ENCODE assay signal across 4 cellular contexts in the genomic region with DNA sequence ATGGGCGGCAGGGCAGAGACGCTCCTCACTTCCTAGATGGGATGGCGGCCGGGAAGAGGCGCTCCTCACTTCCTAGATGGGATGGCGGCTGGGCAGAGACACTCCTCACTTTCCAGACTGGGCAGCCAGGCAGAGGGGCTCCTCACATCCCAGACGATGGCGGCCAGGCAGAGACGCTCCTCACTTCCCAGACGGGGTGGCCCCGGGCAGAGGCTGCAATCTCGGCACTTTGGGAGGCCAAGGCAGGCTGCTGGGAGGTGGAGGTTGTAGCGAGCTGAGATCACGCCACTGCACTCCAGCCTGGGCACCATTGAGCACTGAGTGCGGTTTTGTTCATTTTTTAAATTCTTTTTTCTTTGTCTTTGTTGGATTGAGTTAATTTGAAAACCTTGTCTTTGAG.
A peak's percentile ranks its signal among the peaks of the same experiment; 100 is the strongest.
DNase-seq lines count a peak whose midpoint lies in the region; TF ChIP-seq lines count a peak whose summit lies in the region.
"Not testable (repeated sequence)": the region's sequence is repeated elsewhere in the genome, so short reads cannot be mapped to it uniquely, and the experiment has no call there.

No MANE protein-coding gene starts in this region.

- not testable (repeated sequence) for H3K4me2 ChIP-seq in H9 (ENCODE audit: insufficient read depth, insufficient read length, low read length)
- H3K4me2 ChIP-seq in PC-9: peak overlapping the region; percentile 82

- H3K79me2 ChIP-seq in H9 (ENCODE audit: insufficient read depth, low read length); PC-9 (ENCODE audit: low read depth): not testable (repeated sequence)

- not testable (repeated sequence) for H2BK5ac ChIP-seq in H9 (ENCODE audit: insufficient read length, low read length)

- intact Hi-C loops in PC-9 (cut with micrococcal nuclease; ENCODE audit: unreplicated experiment): loop anchor here (2.0 to 5.0 kb wide), 4 partner anchors 58 to 502 kb away; a partner anchor contains a TSS
- intact Hi-C loops in MCF 10A (cut with micrococcal nuclease): not testable (repeated sequence)

- H4K91ac ChIP-seq in H9 (ENCODE audit: insufficient read length, low read depth, low read length): not testable (repeated sequence)

- not testable (repeated sequence) for H3K27ac ChIP-seq in H9 (ENCODE audit: insufficient read length, low read depth, low read length)
- peak overlapping the region; percentile 100 for H3K27ac ChIP-seq in PC-9
- H3K27ac ChIP-seq in epithelial cell of prostate: peak overlapping the region; percentile 87

- H3K23me2 ChIP-seq in H9 (ENCODE audit: insufficient read length, low read depth, low read length, poor library complexity, severe bottlenecking): not testable (repeated sequence)

- not testable (repeated sequence) for H3K4me3 Mint-ChIP-seq in H9; MCF 10A (ENCODE audit: unreplicated experiment)

- not testable (repeated sequence) for H2BK120ac ChIP-seq in H9 (ENCODE audit: low read depth, low read length, poor library complexity, severe bottlenecking)

- not testable (repeated sequence) for H3K23ac ChIP-seq in H9 (ENCODE audit: insufficient read length, low read depth, low read length)

- H3K4me1 ChIP-seq in H9 (ENCODE audit: insufficient read depth, low read length): not testable (repeated sequence)
- peaks cover 42% of the 10 kb centered on the region for H3K4me1 ChIP-seq in PC-9 (replicated peaks; ENCODE audit: insufficient read depth)

- H3K36me3 ChIP-seq in PC-9 (ENCODE audit: low read depth): not testable (repeated sequence)

- not testable (repeated sequence) for H3K79me1 ChIP-seq in H9 (ENCODE audit: insufficient read depth, low read depth, low read length, poor library complexity, severe bottlenecking)

- not testable (repeated sequence) for H2BK12ac ChIP-seq in H9 (ENCODE audit: insufficient read length, low read depth, low read length)

- not testable (repeated sequence) for H3K4ac ChIP-seq in H9 (ENCODE audit: low read depth, low read length)

- BruUV-seq in PC-9 (replicated peaks; lab: Mats Ljungman, UMichigan); MCF 10A (replicated peaks; lab: Mats Ljungman, UMichigan): not testable (repeated sequence)

- not testable (repeated sequence) for H3K56ac ChIP-seq in H9 (ENCODE audit: insufficient read length, low read depth, low read length)

- H4K5ac ChIP-seq in H9 (ENCODE audit: insufficient read length, low read depth, low read length): not testable (repeated sequence)

- CTCF ChIA-PET in PC-9 (lab: Charles Lee); MCF 10A (lab: Yijun Ruan, JAX): not testable (repeated sequence)

- H3K4me3 ChIP-seq in PC-9: peak overlapping the region; percentile 29; the same call in 1 of the 2 replicates

- H3T11ph ChIP-seq in H9 (ENCODE audit: low read length): not testable (repeated sequence)

- not testable (repeated sequence) for H2AFZ ChIP-seq in H9 (ENCODE audit: low read length)
- H2AFZ ChIP-seq in PC-9: peak overlapping the region; percentile 17

- POLR2A ChIA-PET in PC-9 (lab: Charles Lee; ENCODE audit: unreplicated experiment): interaction anchor here (0.6 kb wide), 1 partner anchor 184 kb away, joined by 3 read pairs; no protein-coding TSS in a partner anchor
- POLR2A ChIA-PET in MCF 10A (lab: Yijun Ruan, JAX): interaction anchor here (0.7 to 1.2 kb wide), 3 partner anchors 12 to 274 kb away, joined by 3 to 5 read pairs (median 4); no protein-coding TSS in a partner anchor

- not testable (repeated sequence) for DNase-seq in H9; PC-9; MCF 10A (ENCODE audit: unreplicated experiment); epithelial cell of prostate (ENCODE audit: low read depth, low spot score)

- peaks cover 14 to 15% of the 10 kb centered on the region in 2 experiments for H3K9me3 Mint-ChIP-seq in H9
- H3K9me3 Mint-ChIP-seq in MCF 10A (ENCODE audit: unreplicated experiment): peaks cover 16% of the 10 kb centered on the region

- H3K4me1 Mint-ChIP-seq in H9 (peaks cover 11 to 14% of the 10 kb centered on the region in 2 experiments), MCF 10A (ENCODE audit: insufficient read depth, unreplicated experiment) (peaks cover 21% of the 10 kb centered on the region)

- H3K27me3 Mint-ChIP-seq in H9 (ENCODE audit: low read depth); MCF 10A (ENCODE audit: insufficient read depth, unreplicated experiment): not testable (repeated sequence)

- no CpG with 5 or more reads among the region's 15 CpGs for WGBS in H9 (ENCODE audit: extremely low coverage, insufficient read length, low lambda C conversion rate)

- peaks cover 5 to 14% (median 10%) of the 10 kb centered on the region in 3 experiments for H3K36me3 Mint-ChIP-seq in H9 (ENCODE audit: insufficient read depth in 1 of 3, low read depth in 3 of 3)
- H3K36me3 Mint-ChIP-seq in MCF 10A (ENCODE audit: insufficient read depth, unreplicated experiment): not testable (repeated sequence)

- H3K27me3 ChIP-seq in H9 (ENCODE audit: insufficient read depth, low read length); PC-9 (ENCODE audit: insufficient read depth, low read depth): not testable (repeated sequence)

- H2BK15ac ChIP-seq in H9 (ENCODE audit: low read depth, low read length): not testable (repeated sequence)

- TF ChIP-seq CTCF in H9 (conservative IDR thresholded peaks at IDR 0.05); PC-9 (conservative IDR thresholded peaks at IDR 0.05); MCF 10A (IDR thresholded peaks at IDR 0.05; ENCODE audit: unreplicated experiment): not testable (repeated sequence)

- H3K9ac ChIP-seq in H9 (ENCODE audit: extremely low read depth, insufficient read length, low read length): not testable (repeated sequence)

- not testable (repeated sequence) for H4K20me1 ChIP-seq in H9 (ENCODE audit: control insufficient read depth, insufficient read depth, insufficient read length); PC-9 (ENCODE audit: insufficient read depth)

- not testable (repeated sequence) for H3K9me2 ChIP-seq in PC-9 (ENCODE audit: insufficient read depth)

- peak overlapping the region in 1 of 3 experiments; percentile 30; a peak in 1 of 7 replicates for H3K27ac Mint-ChIP-seq in H9
- peak overlapping the region; percentile 77 for H3K27ac Mint-ChIP-seq in MCF 10A (ENCODE audit: low read depth, unreplicated experiment)

- peak overlapping the region; percentile 26 for H2BK20ac ChIP-seq in H9 (ENCODE audit: low read depth, low read length, poor library complexity, severe bottlenecking)

- H3K18ac ChIP-seq in H9 (ENCODE audit: insufficient read length, low read depth, low read length): not testable (repeated sequence)

- H4K8ac ChIP-seq in H9 (replicated peaks; ENCODE audit: insufficient read length, low read depth, low read length): not testable (repeated sequence)

- H3K14ac ChIP-seq in H9 (ENCODE audit: insufficient read depth, low read length): not testable (repeated sequence)

- peaks cover 31% of the 10 kb centered on the region for H3F3A ChIP-seq in PC-9 (ENCODE audit: insufficient read depth, low read depth)

- not testable (repeated sequence) for H3K9me3 ChIP-seq in H9 (ENCODE audit: control insufficient read depth, low read depth, low read length)
- peaks cover 31% of the 10 kb centered on the region for H3K9me3 ChIP-seq in PC-9 (ENCODE audit: insufficient read depth, low read depth)

- not testable (repeated sequence) for H2AK5ac ChIP-seq in H9 (ENCODE audit: insufficient read length, low read length)
